14 cellular contexts compared by ENCODE assay signal in the genomic region with DNA sequence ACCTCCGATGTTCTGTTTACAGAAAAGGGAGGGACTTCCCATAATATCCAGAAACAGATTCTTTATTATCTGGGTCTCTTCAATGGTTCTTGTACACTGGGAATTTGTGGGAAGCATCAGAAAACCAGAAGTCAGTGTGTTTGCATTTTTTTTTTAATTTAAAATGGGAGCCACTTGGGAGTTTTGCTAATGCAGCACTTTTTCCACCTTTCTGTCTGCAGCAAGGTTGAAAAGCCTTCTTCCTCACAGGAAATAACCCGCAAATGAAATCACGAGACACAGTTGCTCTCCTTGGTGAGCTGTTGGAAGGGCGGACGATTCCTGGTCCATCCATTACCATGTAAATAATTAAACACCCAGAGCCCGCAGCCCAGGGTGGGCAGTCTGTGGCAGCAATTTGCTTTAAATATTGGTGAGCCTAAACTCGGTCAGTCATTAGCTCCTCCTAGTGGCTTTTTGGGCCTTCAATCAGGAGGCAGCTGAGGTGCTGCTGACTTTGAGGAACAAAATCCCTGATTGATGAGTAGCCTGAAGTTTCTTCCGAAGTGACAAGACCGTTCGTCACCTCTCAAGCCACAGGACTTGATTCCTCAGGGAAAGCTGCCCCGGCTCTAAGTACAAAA.
DNase-seq lines count a peak whose midpoint lies in the region; ATAC-seq and TF ChIP-seq lines count a peak whose summit lies in the region.
"Had no signal": no experiment of that assay in that cellular context is flagged by ENCODE, and none has a peak within 500 bp of the region (broad histone marks: within the 10 kb centered on the region; RNA-seq: fewer than 3 reads in every experiment).

No MANE protein-coding gene starts in this region.

- no peak overlapping the region for H3K23ac ChIP-seq in H9 (ENCODE audit: insufficient read length, low read depth, low read length)

- no peak overlapping the region for H3T11ph ChIP-seq in H9 (ENCODE audit: low read length)

- no peak overlapping the region for H3K56ac ChIP-seq in H9 (ENCODE audit: insufficient read length, low read depth, low read length)

- no peak overlapping the region for H2BK120ac ChIP-seq in H9 (ENCODE audit: low read depth, low read length, poor library complexity, severe bottlenecking)

- no peak overlapping the region for H4K5ac ChIP-seq in H9 (ENCODE audit: insufficient read length, low read depth, low read length)

- H3K79me1 ChIP-seq in H9 (ENCODE audit: insufficient read depth, low read depth, low read length, poor library complexity, severe bottlenecking) = no peaks in the 10 kb centered on the region

- H3K18ac ChIP-seq in H9 (ENCODE audit: insufficient read length, low read depth, low read length) = no peak overlapping the region

- no peaks in the 10 kb centered on the region; the same call in 1 of the 2 replicates for H3K4me1 ChIP-seq in H9 (ENCODE audit: insufficient read depth, low read length)
- H3K4me1 ChIP-seq in Peyer's patch = no peaks in the 10 kb centered on the region
- H3K4me1 ChIP-seq: BLaER1 had no signal

- no peaks in the 10 kb centered on the region for H3K79me2 ChIP-seq in H9 (ENCODE audit: insufficient read depth, low read length)

- no peak overlapping the region; a peak in 1 of 7 replicates for H3K27ac Mint-ChIP-seq in H9
- no peak overlapping the region for H3K27ac Mint-ChIP-seq in WTC11
- H3K27ac Mint-ChIP-seq in activated naive CD8-positive, alpha-beta T cell treated with anti-CD3 and anti-CD28 coated beads, Interleukin-2, amount 50 U/mL, for 24 hours = no peak overlapping the region
- no peak overlapping the region for H3K27ac Mint-ChIP-seq in CD14-positive monocyte

- H3K36me3 ChIP-seq in kidney epithelial cell (ENCODE audit: control insufficient read depth, insufficient read depth, low read length) (no peaks in the 10 kb centered on the region), Peyer's patch (no peaks in the 10 kb centered on the region)
- H3K36me3 ChIP-seq: BLaER1, left lung had no signal

- H2BK15ac ChIP-seq in H9 (ENCODE audit: low read depth, low read length) = no peak overlapping the region

- CTCF ChIA-PET in AG04449 (lab: Yijun Ruan, JAX) (no interaction called here), WTC11 (lab: Charles Lee) (interaction anchor here (1.1 to 1.4 kb wide), 3 partner anchors 9 to 145 kb away, joined by 3 read pairs; no protein-coding TSS in a partner anchor)

- no peak overlapping the region for H2BK20ac ChIP-seq in H9 (ENCODE audit: low read depth, low read length, poor library complexity, severe bottlenecking)

- POLR2A ChIA-PET in AG04449 (lab: Yijun Ruan, JAX) = no interaction called here
- POLR2A ChIA-PET in WTC11 (lab: Charles Lee) = no interaction called here

- no peak overlapping the region for H3K4me2 ChIP-seq in H9 (ENCODE audit: insufficient read depth, insufficient read length, low read length)
- H3K4me2 ChIP-seq: BLaER1 had no signal

- H3K27ac ChIP-seq in H9 (ENCODE audit: insufficient read length, low read depth, low read length) = no peak overlapping the region
- no peak overlapping the region for H3K27ac ChIP-seq in Peyer's patch
- H3K27ac ChIP-seq: BLaER1, coronary artery, left lung had no signal

- no peaks in the 10 kb centered on the region; the same call in 1 of the 2 replicates for H3K27me3 Mint-ChIP-seq in H9 (ENCODE audit: low read depth)
- H3K27me3 Mint-ChIP-seq in WTC11 (ENCODE audit: low read depth) = no peaks in the 10 kb centered on the region
- H3K27me3 Mint-ChIP-seq in activated naive CD8-positive, alpha-beta T cell treated with anti-CD3 and anti-CD28 coated beads, Interleukin-2, amount 50 U/mL, for 24 hours = no peaks in the 10 kb centered on the region
- H3K27me3 Mint-ChIP-seq in CD14-positive monocyte (ENCODE audit: low read depth in 3 of 3) = peaks cover 0 to 2% (median 0%) of the 10 kb centered on the region in 3 donors

- WGBS in H9 (ENCODE audit: extremely low coverage, insufficient read length, low lambda C conversion rate) = no CpG with 5 or more reads among the region's 11 CpGs

- no peak overlapping the region for H3K14ac ChIP-seq in H9 (ENCODE audit: insufficient read depth, low read length)

- DNase-seq in AG04449 (ENCODE audit: low read depth, low spot score) (no peak), H9 (peak; percentile 60), WTC11 (ENCODE audit: low spot score) (peak; percentile 22), kidney epithelial cell (ENCODE audit: low read depth) (peak; percentile 45), Peyer's patch (no peak), CD14-positive monocyte (ENCODE audit: low spot score) (no peak)
- DNase-seq in activated naive CD8-positive, alpha-beta T cell treated with anti-CD3 and anti-CD28 coated beads, Interleukin-2, amount 50 U/mL, for 24 hours = no peak
- DNase-seq in stimulated activated CD8-positive, alpha-beta memory T cell treated with anti-CD3 and anti-CD28 coated beads, Interleukin-4, amount 100 ng/mL, for 48 hours = no peak
- DNase-seq: activated naive CD4-positive, alpha-beta T cell treated with anti-CD3 and anti-CD28 coated beads, Interleukin-2, amount 50 U/mL, for 16 hours; left lung; stimulated activated CD4-positive, alpha-beta T cell treated with anti-CD3 and anti-CD28 coated beads, Interleukin-15, amount 100 ng/mL, for 24 hours had no signal

- H2BK5ac ChIP-seq in H9 (ENCODE audit: insufficient read length, low read length) = no peak overlapping the region

- no peak for TF ChIP-seq POLR2A in Peyer's patch (IDR thresholded peaks at IDR 0.05)

- intact Hi-C loops in CD14-positive monocyte (cut with micrococcal nuclease) = no loop called here

- ATAC-seq in WTC11 = peak; percentile 81
- no peak for ATAC-seq in activated naive CD8-positive, alpha-beta T cell treated with anti-CD3 and anti-CD28 coated beads, Interleukin-2, amount 50 U/mL, for 24 hours
- ATAC-seq: K562, left lung had no signal

- no peaks in the 10 kb centered on the region for H3K9me3 ChIP-seq in H9 (ENCODE audit: control insufficient read depth, low read depth, low read length)
- H3K9me3 ChIP-seq in Peyer's patch = no peaks in the 10 kb centered on the region
- H3K9me3 ChIP-seq: left lung had no signal

- no peak overlapping the region for H2AFZ ChIP-seq in H9 (ENCODE audit: low read length)

- no peaks in the 10 kb centered on the region for H4K20me1 ChIP-seq in H9 (ENCODE audit: control insufficient read depth, insufficient read depth, insufficient read length)
- H4K20me1 ChIP-seq: BLaER1 had no signal

- no peak overlapping the region for H3K4ac ChIP-seq in H9 (ENCODE audit: low read depth, low read length)

- H3K4me3 ChIP-seq in AG04449 (ENCODE audit: low read depth, low read length) (no peak overlapping the region), kidney epithelial cell (ENCODE audit: low read depth, low read length) (no peak overlapping the region), Peyer's patch (no peak overlapping the region)
- H3K4me3 ChIP-seq: BLaER1, coronary artery, K562, left lung had no signal

- no peak overlapping the region for H4K8ac ChIP-seq in H9 (replicated peaks; ENCODE audit: insufficient read length, low read depth, low read length)

- H2AK5ac ChIP-seq in H9 (ENCODE audit: insufficient read length, low read length) = no peak overlapping the region

- peak; percentile 11 for TF ChIP-seq CTCF in AG04449 (IDR thresholded peaks at IDR 0.05; ENCODE audit: insufficient read depth, low read length, missing control alignments)
- TF ChIP-seq CTCF in H9 (conservative IDR thresholded peaks at IDR 0.05) = peak; percentile 59
- TF ChIP-seq CTCF in WTC11 (IDR thresholded peaks at IDR 0.05) = no peak
- peak; percentile 51 for TF ChIP-seq CTCF in kidney epithelial cell (IDR thresholded peaks at IDR 0.05; ENCODE audit: insufficient read depth, low read length, poor library complexity, severe bottlenecking)
- no peak for TF ChIP-seq CTCF in Peyer's patch (IDR thresholded peaks at IDR 0.05)
- no peak for TF ChIP-seq CTCF in CD14-positive monocyte (IDR thresholded peaks at IDR 0.05)

- H3K36me3 Mint-ChIP-seq in H9 (ENCODE audit: insufficient read depth in 1 of 3, low read depth in 3 of 3) = no peaks in the 10 kb centered on the region; a peak in 1 of 7 replicates
- H3K36me3 Mint-ChIP-seq in WTC11 = no peaks in the 10 kb centered on the region
- H3K36me3 Mint-ChIP-seq in activated naive CD8-positive, alpha-beta T cell treated with anti-CD3 and anti-CD28 coated beads, Interleukin-2, amount 50 U/mL, for 24 hours (ENCODE audit: low read depth) = no peaks in the 10 kb centered on the region
- no peaks in the 10 kb centered on the region for H3K36me3 Mint-ChIP-seq in CD14-positive monocyte

- H3K9me3 Mint-ChIP-seq in H9 (no peaks in the 10 kb centered on the region), WTC11 (no peaks in the 10 kb centered on the region), CD14-positive monocyte (peaks cover 0 to 9% (median 0%) of the 10 kb centered on the region in 7 donors)
- no peaks in the 10 kb centered on the region for H3K9me3 Mint-ChIP-seq in activated naive CD8-positive, alpha-beta T cell treated with anti-CD3 and anti-CD28 coated beads, Interleukin-2, amount 50 U/mL, for 24 hours

- H2BK12ac ChIP-seq in H9 (ENCODE audit: insufficient read length, low read depth, low read length) = no peak overlapping the region

- H3K23me2 ChIP-seq in H9 (ENCODE audit: insufficient read length, low read depth, low read length, poor library complexity, severe bottlenecking) = no peaks in the 10 kb centered on the region

- no peak overlapping the region for H4K91ac ChIP-seq in H9 (ENCODE audit: insufficient read length, low read depth, low read length)

- peaks cover 7 to 14% of the 10 kb centered on the region in 2 experiments for H3K4me1 Mint-ChIP-seq in H9
- H3K4me1 Mint-ChIP-seq in WTC11 = peaks cover 20% of the 10 kb centered on the region
- H3K4me1 Mint-ChIP-seq in activated naive CD8-positive, alpha-beta T cell treated with anti-CD3 and anti-CD28 coated beads, Interleukin-2, amount 50 U/mL, for 24 hours = peaks cover 6% of the 10 kb centered on the region
- peaks cover 14% of the 10 kb centered on the region for H3K4me1 Mint-ChIP-seq in CD14-positive monocyte

- H3K27me3 ChIP-seq in H9 (ENCODE audit: insufficient read depth, low read length) (no peaks in the 10 kb centered on the region), kidney epithelial cell (ENCODE audit: control insufficient read depth, insufficient read depth, low read length) (no peaks in the 10 kb centered on the region), Peyer's patch (no peaks in the 10 kb centered on the region)
- H3K27me3 ChIP-seq: BLaER1, left lung had no signal

- H3K9ac ChIP-seq in H9 (ENCODE audit: extremely low read depth, insufficient read length, low read length) = no peak overlapping the region
- H3K9ac ChIP-seq: BLaER1 had no signal

- no peak overlapping the region for H3K4me3 Mint-ChIP-seq in H9
- H3K4me3 Mint-ChIP-seq in WTC11 = no peak overlapping the region
- no peak overlapping the region for H3K4me3 Mint-ChIP-seq in activated naive CD8-positive, alpha-beta T cell treated with anti-CD3 and anti-CD28 coated beads, Interleukin-2, amount 50 U/mL, for 24 hours
- no peak overlapping the region for H3K4me3 Mint-ChIP-seq in CD14-positive monocyte

TF ChIP-seq in WTC11, 78 proteins besides CTCF, POLR2A, EP300 and RAD21 (continues in another document):
- TF ChIP-seq CREB1 (CRISPR knock-in tag; IDR thresholded peaks at IDR 0.05) (no peak), ZNF396 (CRISPR knock-in tag; IDR thresholded peaks at IDR 0.05; ENCODE audit: borderline replicate concordance) (no peak), JAZF1 (CRISPR knock-in tag; IDR thresholded peaks at IDR 0.05) (no peak)

Comparison
In these comparisons a context has a peak if more than half of its experiments do, and no peak if none do; other contexts are left out.
1. DNase-seq: peak in H9 (single experiment), WTC11 (single experiment) and kidney epithelial cell (single experiment); none in AG04449 (single experiment), Peyer's patch (0 of 3), activated naive CD8-positive, alpha-beta T cell treated with anti-CD3 and anti-CD28 coated beads, Interleukin-2, amount 50 U/mL, for 24 hours (single experiment), stimulated activated CD8-positive, alpha-beta memory T cell treated with anti-CD3 and anti-CD28 coated beads, Interleukin-4, amount 100 ng/mL, for 48 hours (single experiment) and CD14-positive monocyte (single experiment).
2. CTCF ChIP-seq: peak in AG04449 (single experiment), H9 (single experiment) and kidney epithelial cell (single experiment); none in WTC11 (single experiment), Peyer's patch (0 of 6) and CD14-positive monocyte (single experiment).